ENCODE assay signal across 1 cellular context in the genomic region with DNA sequence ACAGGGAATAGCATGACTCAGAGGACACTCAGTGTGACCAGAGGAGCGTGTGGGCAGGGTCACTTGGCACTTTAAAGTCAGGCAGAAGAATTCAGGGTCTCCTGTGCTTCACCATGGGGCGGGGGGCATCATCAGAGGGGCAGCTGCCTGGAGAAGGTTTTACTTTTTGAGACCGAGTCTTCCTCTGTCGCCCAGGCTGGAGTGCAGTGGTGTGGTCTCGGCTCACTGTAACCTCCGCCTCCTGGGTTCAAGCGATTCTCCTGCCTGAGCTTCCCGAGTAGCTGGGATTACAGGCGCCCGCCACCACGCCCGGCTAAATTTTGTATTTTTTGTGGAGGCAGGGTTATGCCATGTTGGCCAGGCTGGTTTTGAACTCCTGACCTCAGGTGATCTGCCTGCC. TPM values are rescaled to one million over a fixed set of nuclear protein-coding genes. Genes with fewer than 3 reads are reported as not detected.
"Had no signal": no experiment of that assay in that cellular context is flagged by ENCODE, and none has a peak within 500 bp of the region (broad histone marks: within the 10 kb centered on the region; RNA-seq: fewer than 3 reads in every experiment).

No MANE protein-coding gene starts in this region.

RNA-seq across cellular contexts. Expression of a gene that starts 32.3 kb away (rescaled TPM):
- total RNA-seq: GM23248 had no signal
